8 cellular contexts compared by ENCODE assay signal in genomic region chr17:50560185-50560824, GRCh38. TPM values are rescaled to one million over a fixed set of nuclear protein-coding genes. Genes with fewer than 3 reads are reported as not detected.
A peak's percentile ranks its signal among the peaks of the same experiment; 100 is the strongest.
DNase-seq lines count a peak whose midpoint lies in the region; ATAC-seq, FAIRE-seq and TF ChIP-seq lines count a peak whose summit lies in the region.

CACNA1G (plus strand) TSS chr17:50560715; CDS start chr17:50561460, 745 bp downstream.

- no peaks in the 10 kb centered on the region for H3K36me3 Mint-ChIP-seq in activated T-helper 17 cell treated with anti-CD3 and anti-CD28 coated beads, Interleukin-2, amount 50 U/mL, for 72 hours (ENCODE audit: low read depth)
- no peaks in the 10 kb centered on the region for H3K36me3 Mint-ChIP-seq in neural crest cell (ENCODE audit: low read depth)

- no peak within 1 kb of the TSS for H3K27ac Mint-ChIP-seq in activated T-helper 17 cell treated with anti-CD3 and anti-CD28 coated beads, Interleukin-2, amount 50 U/mL, for 72 hours
- no peak within 1 kb of the TSS for H3K27ac Mint-ChIP-seq in neural crest cell (ENCODE audit: unreplicated experiment)

- H3K9me3 Mint-ChIP-seq in activated T-helper 17 cell treated with anti-CD3 and anti-CD28 coated beads, Interleukin-2, amount 50 U/mL, for 72 hours, result no peaks in the 10 kb centered on the region
- no peaks in the 10 kb centered on the region for H3K9me3 Mint-ChIP-seq in neural crest cell

- TF ChIP-seq CTCF in fibroblast of villous mesenchyme (IDR thresholded peaks at IDR 0.05; ENCODE audit: insufficient read depth, low read depth, low read length), result no peak
- no peak for TF ChIP-seq CTCF in neural crest cell (conservative IDR thresholded peaks at IDR 0.05)

- H3K4me3 ChIP-seq in fibroblast of villous mesenchyme (ENCODE audit: low read depth, low read length), result peak within 1 kb of the TSS; percentile 63

- peak within 1 kb of the TSS; percentile 73 for H3K4me3 Mint-ChIP-seq in activated T-helper 17 cell treated with anti-CD3 and anti-CD28 coated beads, Interleukin-2, amount 50 U/mL, for 72 hours
- peak within 1 kb of the TSS; percentile 88 for H3K4me3 Mint-ChIP-seq in neural crest cell

- peaks cover 35% of the 10 kb centered on the region for H3K27me3 Mint-ChIP-seq in activated T-helper 17 cell treated with anti-CD3 and anti-CD28 coated beads, Interleukin-2, amount 50 U/mL, for 72 hours
- H3K27me3 Mint-ChIP-seq in neural crest cell (ENCODE audit: low read depth), result peaks cover 84% of the 10 kb centered on the region

- no peak for FAIRE-seq in RCC 7860 (lab: Jason Lieb, UNC)

- DNase-seq in DMS53 (lab: John Stamatoyannopoulos, UW), result peak; percentile 97
- DNase-seq in HuH-7.5 (ENCODE audit: low spot score), result peak; percentile 98
- peak; percentile 33 for DNase-seq in RCC 7860 (ENCODE audit: low spot score)
- DNase-seq in fibroblast of villous mesenchyme (ENCODE audit: low read depth), result peak; percentile 87
- DNase-seq in neural crest cell (ENCODE audit: low read depth, low spot score), result peak; percentile 95
- DNase-seq in stimulated activated naive CD8-positive, alpha-beta T cell treated with anti-CD3 and anti-CD28 coated beads, Interleukin-15, Interleukin-2, amounts not matched to agents 100 U/mL and 50 U/mL, for 24 hours, result peak; percentile 92

- no peaks in the 10 kb centered on the region for H3K4me1 Mint-ChIP-seq in activated T-helper 17 cell treated with anti-CD3 and anti-CD28 coated beads, Interleukin-2, amount 50 U/mL, for 72 hours
- peaks cover 27% of the 10 kb centered on the region for H3K4me1 Mint-ChIP-seq in neural crest cell

- peak; percentile 92 for ATAC-seq in GM21619 (IDR thresholded peaks at IDR 0.05; ENCODE audit: unreplicated experiment)
- ATAC-seq in activated T-helper 17 cell treated with anti-CD3 and anti-CD28 coated beads, Interleukin-2, amount 50 U/mL, for 72 hours (replicated peaks), result peak; percentile 96
- ATAC-seq in stimulated activated naive CD8-positive, alpha-beta T cell treated with anti-CD3 and anti-CD28 coated beads, Interleukin-15, Interleukin-2, amounts not matched to agents 100 U/mL and 50 U/mL, for 24 hours, result peak; percentile 88

RNA-seq across cellular contexts. Expression of gene CACNA1G, which starts in this region (rescaled TPM):
- under 1 TPM in 1 of 2 donors, not detected in 1; 0.11 TPM for total RNA-seq in activated T-helper 17 cell treated with anti-CD3 and anti-CD28 coated beads, Interleukin-2, amount 50 U/mL, for 72 hours
- total RNA-seq in fibroblast of villous mesenchyme, result under 0.01 and 0.43 TPM in 2 replicates
- total RNA-seq in neural crest cell, result 1.1 TPM in 2 replicates

Comparison
In these comparisons a context has a peak if more than half of its experiments do, and no peak if none do; other contexts are left out.
1. Peak in every context shown above with its lines: DNase-seq, ATAC-seq and H3K4me3 ChIP-seq.
2. Peak in ATAC-seq in activated T-helper 17 cell treated with anti-CD3 and anti-CD28 coated beads, Interleukin-2, amount 50 U/mL, for 72 hours; RNA of the gene not detected or under 1 TPM.
3. Peak in DNase-seq and H3K4me3 ChIP-seq in fibroblast of villous mesenchyme; RNA of the gene not detected or under 1 TPM.
4. DNase-seq: peak in every context shown above with its lines; median percentile 98 in HuH-7.5; 97 in DMS53; 95 in neural crest cell; 92 in stimulated activated naive CD8-positive, alpha-beta T cell treated with anti-CD3 and anti-CD28 coated beads, Interleukin-15, Interleukin-2, amounts not matched to agents 100 U/mL and 50 U/mL, for 24 hours; 87 in fibroblast of villous mesenchyme; 33 in RCC 7860.